Comparison of ENCODE assay signal across 2 cellular contexts in genomic region chr11:20016526-20016925, GRCh38.
TF ChIP-seq lines count a peak whose summit lies in the region.

No MANE protein-coding gene starts in this region.

TF ChIP-seq in A549, 52 proteins besides CTCF, POLR2A, EP300 and RAD21 (continued from another document):
- no peak for TF ChIP-seq PBX3 (IDR thresholded peaks at IDR 0.05)
- no peak for TF ChIP-seq ELK1 (IDR thresholded peaks at IDR 0.05; ENCODE audit: low read depth, low read length)
- no peak for TF ChIP-seq ZC3H11A (IDR thresholded peaks at IDR 0.05)
- no peak for TF ChIP-seq CEBPB (IDR thresholded peaks at IDR 0.05)
- TF ChIP-seq, protein P1, sequence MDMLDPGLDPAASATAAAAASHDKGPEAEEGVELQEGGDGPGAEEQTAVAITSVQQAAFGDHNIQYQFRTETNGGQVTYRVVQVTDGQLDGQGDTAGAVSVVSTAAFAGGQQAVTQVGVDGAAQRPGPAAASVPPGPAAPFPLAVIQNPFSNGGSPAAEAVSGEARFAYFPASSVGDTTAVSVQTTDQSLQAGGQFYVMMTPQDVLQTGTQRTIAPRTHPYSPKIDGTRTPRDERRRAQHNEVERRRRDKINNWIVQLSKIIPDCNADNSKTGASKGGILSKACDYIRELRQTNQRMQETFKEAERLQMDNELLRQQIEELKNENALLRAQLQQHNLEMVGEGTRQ (IDR thresholded peaks at IDR 0.05), result no peak
- TF ChIP-seq KDM1A (IDR thresholded peaks at IDR 0.05; ENCODE audit: low read depth), result no peak
- TF ChIP-seq PHF8 (IDR thresholded peaks at IDR 0.05; ENCODE audit: borderline replicate concordance, low read depth), result no peak
- no peak for TF ChIP-seq EHF (CRISPR knock-in tag; IDR thresholded peaks at IDR 0.05)
- TF ChIP-seq HDAC2 (IDR thresholded peaks at IDR 0.05), result no peak
- no peak for TF ChIP-seq TP53 (CRISPR knock-in tag; IDR thresholded peaks at IDR 0.05)
- TF ChIP-seq JUN (IDR thresholded peaks at IDR 0.05), result no peak
- no peak for TF ChIP-seq MAZ (IDR thresholded peaks at IDR 0.05; ENCODE audit: borderline replicate concordance, low read depth, low read length)
- TF ChIP-seq MYC (IDR thresholded peaks at IDR 0.05; ENCODE audit: borderline replicate concordance, low read length), result no peak
- TF ChIP-seq BHLHE40 (IDR thresholded peaks at IDR 0.05; ENCODE audit: low read depth, low read length), result no peak
- TF ChIP-seq ZNF302 (CRISPR knock-in tag; IDR thresholded peaks at IDR 0.05), result no peak

TF ChIP-seq in WTC11, 78 proteins besides CTCF, POLR2A, EP300 and RAD21 (continued from another document):
- TF ChIP-seq, protein P2, sequence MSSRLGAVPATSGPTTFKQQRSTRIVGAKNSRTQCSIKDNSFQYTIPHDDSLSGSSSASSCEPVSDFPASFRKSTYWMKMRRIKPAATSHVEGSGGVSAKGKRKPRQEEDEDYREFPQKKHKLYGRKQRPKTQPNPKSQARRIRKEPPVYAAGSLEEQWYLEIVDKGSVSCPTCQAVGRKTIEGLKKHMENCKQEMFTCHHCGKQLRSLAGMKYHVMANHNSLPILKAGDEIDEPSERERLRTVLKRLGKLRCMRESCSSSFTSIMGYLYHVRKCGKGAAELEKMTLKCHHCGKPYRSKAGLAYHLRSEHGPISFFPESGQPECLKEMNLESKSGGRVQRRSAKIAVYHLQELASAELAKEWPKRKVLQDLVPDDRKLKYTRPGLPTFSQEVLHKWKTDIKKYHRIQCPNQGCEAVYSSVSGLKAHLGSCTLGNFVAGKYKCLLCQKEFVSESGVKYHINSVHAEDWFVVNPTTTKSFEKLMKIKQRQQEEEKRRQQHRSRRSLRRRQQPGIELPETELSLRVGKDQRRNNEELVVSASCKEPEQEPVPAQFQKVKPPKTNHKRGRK (CRISPR knock-in tag; IDR thresholded peaks at IDR 0.05; ENCODE audit: borderline replicate concordance), result no peak
- no peak for TF ChIP-seq FOXP4 (CRISPR knock-in tag; IDR thresholded peaks at IDR 0.05)
- TF ChIP-seq ATF3 (CRISPR knock-in tag; conservative IDR thresholded peaks at IDR 0.05), result no peak
TF ChIP-seq in WTC11: peak in this region for 0.
